15 cellular contexts compared by ENCODE assay signal in genomic region chr12:47977772-47978597, GRCh38. TPM values are rescaled to one million over a fixed set of nuclear protein-coding genes. Genes with fewer than 3 reads are reported as not detected.
A peak's percentile ranks its signal among the peaks of the same experiment; 100 is the strongest.
DNase-seq lines count a peak whose midpoint lies in the region; ATAC-seq, FAIRE-seq and TF ChIP-seq lines count a peak whose summit lies in the region.
"Had no signal": no experiment of that assay in that cellular context is flagged by ENCODE, and none has a peak within 500 bp of the region (broad histone marks: within the 10 kb centered on the region; RNA-seq: fewer than 3 reads in every experiment).

No MANE protein-coding gene starts in this region.

- no peak overlapping the region for H2BK12ac ChIP-seq in H1 (ENCODE audit: low read depth, low read length)

- intact Hi-C loops in posterior vena cava (cut with DNase I): no loop called here

- no peak overlapping the region for H3K4me3 Mint-ChIP-seq in activated naive CD4-positive, alpha-beta T cell treated with anti-CD3 and anti-CD28 coated beads, Interleukin-2, amount 10 ng/mL, durations not matched to agents 7 days and 5 days
- H3K4me3 Mint-ChIP-seq: CD8-positive, alpha-beta memory T cell; GM23338; H9 had no signal

- H4K20me1 ChIP-seq in BLaER1 (no peaks in the 10 kb centered on the region), H1 (replicated peaks in 1 of 2; ENCODE audit: control insufficient read depth in 1 of 2, insufficient read depth in 2 of 2, low read length in 2 of 2) (no peaks in the 10 kb centered on the region)

- TF ChIP-seq POLR2A in H1 (IDR thresholded peaks at IDR 0.05; ENCODE audit: control extremely low read depth in 1 of 2, low read depth in 2 of 2, low read length in 2 of 2): no peak

- no peaks in the 10 kb centered on the region for H3K79me2 ChIP-seq in H1 (ENCODE audit: control insufficient read depth in 1 of 2, insufficient read depth in 2 of 2, low read length in 2 of 2)

- H3K9ac ChIP-seq in BLaER1: no peak overlapping the region
- no peak overlapping the region for H3K9ac ChIP-seq in H1 (replicated peaks in 1 of 4; ENCODE audit: extremely low read depth in 1 of 4, low read depth in 3 of 4, low read length in 3 of 4)

- H3K14ac ChIP-seq in H1 (ENCODE audit: insufficient read length): no peak overlapping the region

- no peak overlapping the region for H3K23ac ChIP-seq in H1 (ENCODE audit: insufficient read length)

- no peak for TF ChIP-seq RAD21 in H1 (IDR thresholded peaks at IDR 0.05 in 1 of 2, conservative IDR thresholded peaks at IDR 0.05 in 1 of 2; ENCODE audit: low read depth in 2 of 2, low read length in 2 of 2)

- no peak for TF ChIP-seq EP300 in H1 (IDR thresholded peaks at IDR 0.05; ENCODE audit: borderline replicate concordance in 1 of 2, low read depth in 2 of 2, low read length in 2 of 2)

- H2BK120ac ChIP-seq in H1 (replicated peaks; ENCODE audit: low read depth, low read length): no peak overlapping the region

- no peaks in the 10 kb centered on the region for H3K4me1 Mint-ChIP-seq in activated naive CD4-positive, alpha-beta T cell treated with anti-CD3 and anti-CD28 coated beads, Interleukin-2, amount 10 ng/mL, durations not matched to agents 7 days and 5 days
- H3K4me1 Mint-ChIP-seq: CD8-positive, alpha-beta memory T cell had no signal

- H3K36me3 Mint-ChIP-seq in activated naive CD4-positive, alpha-beta T cell treated with anti-CD3 and anti-CD28 coated beads, Interleukin-2, amount 10 ng/mL, durations not matched to agents 7 days and 5 days: no peaks in the 10 kb centered on the region
- H3K36me3 Mint-ChIP-seq: CD8-positive, alpha-beta memory T cell had no signal

- peak overlapping the region; percentile 7; the same call in 1 of the 2 replicates for H4K8ac ChIP-seq in H1 (ENCODE audit: extremely low read depth, insufficient read depth, low read length)

- FAIRE-seq in H1 (lab: Jason Lieb, UNC): no peak
- FAIRE-seq: GM18507 had no signal

- no peak for ATAC-seq in GM18873 (IDR thresholded peaks at IDR 0.05; ENCODE audit: low FRiP score, unreplicated experiment)
- no peak for ATAC-seq in HG02610 (IDR thresholded peaks at IDR 0.05; ENCODE audit: unreplicated experiment)

- H3K4me2 ChIP-seq in BLaER1: 0 out of 2 replicates have a peak overlapping the region, but pooled peaks have one; percentile 28
- H3K4me2 ChIP-seq in H1 (ENCODE audit: insufficient read depth in 1 of 2, low read depth in 2 of 2, low read length in 2 of 2): no peak overlapping the region
- H3K4me2 ChIP-seq: GM23338 had no signal

- peaks cover 76% of the 10 kb centered on the region for H3K27me3 Mint-ChIP-seq in activated naive CD4-positive, alpha-beta T cell treated with anti-CD3 and anti-CD28 coated beads, Interleukin-2, amount 10 ng/mL, durations not matched to agents 7 days and 5 days

- TF ChIP-seq CTCF in H1 (IDR thresholded peaks at IDR 0.05; ENCODE audit: control extremely low read depth in 1 of 3, insufficient read depth in 1 of 3, low read depth in 1 of 3, low read length in 3 of 3): no peak

- no peaks in the 10 kb centered on the region for H3K9me3 Mint-ChIP-seq in activated naive CD4-positive, alpha-beta T cell treated with anti-CD3 and anti-CD28 coated beads, Interleukin-2, amount 10 ng/mL, durations not matched to agents 7 days and 5 days
- H3K9me3 Mint-ChIP-seq: CD8-positive, alpha-beta memory T cell; GM23338; H9 had no signal

- H2AK5ac ChIP-seq in H1 (ENCODE audit: low read depth, low read length): no peak overlapping the region

- H3K56ac ChIP-seq in H1 (replicated peaks; ENCODE audit: insufficient read length, low read depth, low read length): no peak overlapping the region

- H3K79me1 ChIP-seq in H1 (ENCODE audit: low read depth, low read length): no peaks in the 10 kb centered on the region

- H3K18ac ChIP-seq in H1 (ENCODE audit: extremely low read depth, low read length): no peak overlapping the region

- H4K91ac ChIP-seq in H1 (replicated peaks; ENCODE audit: insufficient read length, low read length): no peak overlapping the region

- H3K4me3 ChIP-seq in BLaER1: no peak overlapping the region
- no peak overlapping the region for H3K4me3 ChIP-seq in H1 (ENCODE audit: extremely low read depth in 1 of 4, insufficient read depth in 2 of 4, low read depth in 3 of 4, low read length in 4 of 4)
- H3K4me3 ChIP-seq: GM23338 had no signal

- H2BK20ac ChIP-seq in H1 (ENCODE audit: low read length): no peak overlapping the region

- POLR2A ChIA-PET in H1 (lab: Charles Lee; ENCODE audit: partially characterized antibody): interaction anchor here (0.9 to 1.1 kb wide), 2 partner anchors 11 to 73 kb away, joined by 3 read pairs; partner anchors contain the start of gene VDR

- H3K27ac ChIP-seq in BLaER1 (no peak overlapping the region), H1 (ENCODE audit: low read depth, low read length) (no peak overlapping the region)
- H3K27ac ChIP-seq: 22Rv1 had no signal

- H3K4me1 ChIP-seq in BLaER1 (peaks cover 45% of the 10 kb centered on the region), H1 (replicated peaks in 1 of 4; ENCODE audit: control insufficient read depth in 3 of 4, insufficient read depth in 4 of 4, low read length in 3 of 4) (no peaks in the 10 kb centered on the region)

- H3K36me3 ChIP-seq in BLaER1 (no peaks in the 10 kb centered on the region), H1 (ENCODE audit: control insufficient read depth in 2 of 4, insufficient read depth in 4 of 4, low read length in 3 of 4) (no peaks in the 10 kb centered on the region)

- H2AFZ ChIP-seq in H1 (ENCODE audit: low read length): no peak overlapping the region
- H2AFZ ChIP-seq: GM23338 had no signal

- WGBS in H1 (ENCODE audit: extremely low coverage in 1 of 2, insufficient coverage in 1 of 2, insufficient read length in 1 of 2, insufficient replicate concordance in 2 of 2, low coverage in 1 of 2, low lambda C conversion rate in 2 of 2, missing lambda C conversion rate in 1 of 2), 2 experiments: 88% methylated on average over 15 of the region's 18 CpGs; no CpG with 5 or more reads in 1 of the 2 experiments

- H3K4ac ChIP-seq in H1 (replicated peaks; ENCODE audit: insufficient read length, low read depth, low read length): no peak overlapping the region

- H3K23me2 ChIP-seq in H1 (ENCODE audit: low read depth, low read length): no peaks in the 10 kb centered on the region

- H3K27me3 ChIP-seq in BLaER1 (no peaks in the 10 kb centered on the region), H1 (replicated peaks in 1 of 4; ENCODE audit: control insufficient read depth in 3 of 4, extremely low read depth in 1 of 4, insufficient read depth in 3 of 4, low read length in 3 of 4) (no peaks in the 10 kb centered on the region; a peak in 3 of 7 replicates)

- no peak overlapping the region; the same call in 1 of the 2 replicates for H2BK5ac ChIP-seq in H1 (ENCODE audit: low read depth, low read length)

- H4K5ac ChIP-seq in H1 (ENCODE audit: insufficient read length, low read depth, low read length): no peak overlapping the region

- DNase-seq in activated naive CD4-positive, alpha-beta T cell treated with anti-CD3 and anti-CD28 coated beads, Interleukin-2, amount 10 ng/mL, durations not matched to agents 7 days and 5 days: no peak
- no peak for DNase-seq in activated naive CD4-positive, alpha-beta T cell treated with anti-CD3 and anti-CD28 coated beads, Interleukin-2, amount 50 U/mL, for 16 hours
- no peak for DNase-seq in H1 (ENCODE audit: low read depth in 1 of 2, low spot score in 2 of 2)
- peak; percentile 72 for DNase-seq in posterior vena cava (ENCODE audit: low spot score)
- DNase-seq in SHP77 treated with DMSO at 0.1 percent for 48 hours (lab: John Stamatoyannopoulos, UW): no peak
- DNase-seq: CD8-positive, alpha-beta memory T cell; DMS 273 treated with DMSO at 0.1 percent for 48 hours; H9 had no signal

- H2BK15ac ChIP-seq in H1 (ENCODE audit: low read length): no peak overlapping the region

- H3K9me3 ChIP-seq in BLaER1 (no peaks in the 10 kb centered on the region), H1 (ENCODE audit: insufficient read depth in 2 of 2, low read depth in 1 of 2, low read length in 1 of 2) (no peaks in the 10 kb centered on the region)

- peak overlapping the region; percentile 65 for H3K27ac Mint-ChIP-seq in activated naive CD4-positive, alpha-beta T cell treated with anti-CD3 and anti-CD28 coated beads, Interleukin-2, amount 10 ng/mL, durations not matched to agents 7 days and 5 days
- H3K27ac Mint-ChIP-seq: GM23338, H9 had no signal

- CTCF ChIA-PET in activated naive CD4-positive, alpha-beta T cell treated with anti-CD3 and anti-CD28 coated beads, Interleukin-2, amount 10 ng/mL, durations not matched to agents 7 days and 5 days (lab: Charles Lee): interaction anchor here (2.0 kb wide), 1 partner anchor 15 kb away, joined by 5 read pairs; the partner anchor contains the start of gene TMEM106C
- CTCF ChIA-PET in H1 (lab: Charles Lee; ENCODE audit: partially characterized antibody): interaction anchor here (1.1 to 4.2 kb wide), 4 partner anchors 9 to 84 kb away, joined by 3 to 22 read pairs (median 7); no protein-coding TSS in a partner anchor

TF ChIP-seq in H1, 55 proteins besides CTCF, POLR2A, EP300 and RAD21 (continues in another document):
- TF ChIP-seq BCL11A (IDR thresholded peaks at IDR 0.05; ENCODE audit: low read depth in 2 of 2, low read length in 2 of 2) (no peak), POLR2AphosphoS5 (IDR thresholded peaks at IDR 0.05; ENCODE audit: low read depth, low read length) (no peak), CHD1 (IDR thresholded peaks at IDR 0.05; ENCODE audit: low read depth, low read length) (no peak), CHD2 (IDR thresholded peaks at IDR 0.05; ENCODE audit: low read length) (no peak)

RNA-seq across cellular contexts. Expression of gene TMEM106C, which starts 14.6 kb away (rescaled TPM):
- 36.6 and 37.0 TPM in 2 replicates for total RNA-seq in H1 (2021; fragmentation: NEBNext Ultra II Directional; extraction: Animal tissue kit (Norgen Biotek cat#: 25700))
- 35.7 and 45.3 TPM in 2 replicates for polyA plus RNA-seq in H1 (2011; rRNA removed)
- 50.0 TPM for polyA plus RNA-seq in H1 (2011; cell fraction: cytosol; rRNA removed)
- 47.3 TPM for polyA plus RNA-seq in H1 (2011; cell fraction: nucleus; rRNA removed)
- polyA plus RNA-seq in H1 (2012, experiment 1 of 2): 30.0 to 40.7 TPM (median 38.1 TPM) in 4 replicates
- 22.3 TPM for polyA plus RNA-seq in H1 (2012, experiment 2 of 2)
- 29.9 TPM for polyA plus RNA-seq in H1 (2013, experiment 1 of 2)
- polyA plus RNA-seq in H1 (2013, experiment 2 of 2): 32.5 TPM
- polyA minus RNA-seq in H1 (2011; rRNA and poly(A)+ RNA removed): 64.9 and 98.9 TPM in 2 replicates
- polyA minus RNA-seq in H1 (2011; cell fraction: cytosol; rRNA and poly(A)+ RNA removed): 23.5 TPM
- polyA minus RNA-seq in H1 (2011; cell fraction: nucleus; rRNA and poly(A)+ RNA removed): 34.8 TPM
- 10 to 100 TPM; 29.5 to 36.1 TPM for total RNA-seq in posterior vena cava

RNA-seq across cellular contexts. Expression of gene COL2A1, which starts 26.3 kb away (rescaled TPM):
- 11.7 and 14.6 TPM in 2 replicates for total RNA-seq in H1 (2021; fragmentation: NEBNext Ultra II Directional; extraction: Animal tissue kit (Norgen Biotek cat#: 25700))
- 4.2 and 8.8 TPM in 2 replicates for polyA plus RNA-seq in H1 (2011; rRNA removed)
- polyA plus RNA-seq in H1 (2011; cell fraction: cytosol; rRNA removed): 6.4 TPM
- 34.3 TPM for polyA plus RNA-seq in H1 (2011; cell fraction: nucleus; rRNA removed)
- polyA plus RNA-seq in H1 (2012, experiment 1 of 2): 7.3 to 9.9 TPM (median 8.3 TPM) in 4 replicates
- 8.6 TPM for polyA plus RNA-seq in H1 (2012, experiment 2 of 2)
- polyA plus RNA-seq in H1 (2013, experiment 1 of 2): 10.3 TPM
- polyA plus RNA-seq in H1 (2013, experiment 2 of 2): 8.7 TPM
- polyA minus RNA-seq in H1 (2011; rRNA and poly(A)+ RNA removed): 2.9 and 5.7 TPM in 2 replicates
- 7.3 TPM for polyA minus RNA-seq in H1 (2011; cell fraction: cytosol; rRNA and poly(A)+ RNA removed)
- 7.9 TPM for polyA minus RNA-seq in H1 (2011; cell fraction: nucleus; rRNA and poly(A)+ RNA removed)
- not detected for total RNA-seq in posterior vena cava
- total RNA-seq: CD8-positive, alpha-beta memory T cell had no signal
- polyA plus RNA-seq: BJ; CD8-positive, alpha-beta memory T cell had no signal

Comparison
In these comparisons a context has a peak if more than half of its experiments do, and no peak if none do; other contexts are left out.
1. RNA of gene COL2A1, which starts 26.3 kb away (total RNA-seq): 11.7 to 14.6 TPM in H1; not detected in posterior vena cava; every median in the first group is over 10 times any median in the second.